ENCODE assay signal across 8 cellular contexts in genomic region chrX:26918633-26919032, GRCh38.
A peak's percentile ranks its signal among the peaks of the same experiment; 100 is the strongest.
DNase-seq lines count a peak whose midpoint lies in the region; ATAC-seq, FAIRE-seq and TF ChIP-seq lines count a peak whose summit lies in the region.
"Had no signal": no experiment of that assay in that cellular context is flagged by ENCODE, and none has a peak within 500 bp of the region (broad histone marks: within the 10 kb centered on the region; RNA-seq: fewer than 3 reads in every experiment).

No MANE protein-coding gene starts in this region.

- DNase-seq in HTR-8/SVneo (ENCODE audit: insufficient read length, low spot score), result no peak
- DNase-seq in astrocyte (ENCODE audit: low read depth), result no peak
- DNase-seq in neural crest cell (ENCODE audit: low read depth, low spot score), result no peak
- no peak for DNase-seq in NCI-H2029 (lab: John Stamatoyannopoulos, UW)

- peaks cover 17% of the 10 kb centered on the region for H3K4me1 ChIP-seq in astrocyte (ENCODE audit: insufficient read depth, low read length)
- H3K4me1 ChIP-seq: vagina had no signal

- no peaks in the 10 kb centered on the region for H3K27me3 ChIP-seq in astrocyte (ENCODE audit: insufficient read depth, low read length)
- H3K27me3 ChIP-seq: vagina had no signal

- TF ChIP-seq CTCF in astrocyte (IDR thresholded peaks at IDR 0.05; ENCODE audit: insufficient read depth, low read depth, low read length), result peak; percentile 28
- TF ChIP-seq CTCF in neural crest cell (conservative IDR thresholded peaks at IDR 0.05), result peak; percentile 42

- no peak overlapping the region for H2AFZ ChIP-seq in astrocyte (ENCODE audit: low read depth, low read length)

- no peaks in the 10 kb centered on the region for H3K9me3 ChIP-seq in astrocyte (ENCODE audit: insufficient read depth, low read depth, low read length)
- H3K9me3 ChIP-seq: vagina had no signal

- FAIRE-seq in HTR-8/SVneo (lab: Jason Lieb, UNC) (peak; percentile 74), astrocyte (lab: Jason Lieb, UNC) (peak; percentile 47)

- no peaks in the 10 kb centered on the region for H3K9me3 Mint-ChIP-seq in astrocyte (ENCODE audit: unreplicated experiment)
- peaks cover 4% of the 10 kb centered on the region for H3K9me3 Mint-ChIP-seq in neural crest cell

- H3K9ac ChIP-seq in astrocyte (ENCODE audit: low read length), result no peak overlapping the region

- H3K27me3 Mint-ChIP-seq in astrocyte (ENCODE audit: low read depth, unreplicated experiment) (no peaks in the 10 kb centered on the region), neural crest cell (ENCODE audit: low read depth) (no peaks in the 10 kb centered on the region)

- H3K27ac ChIP-seq in astrocyte (ENCODE audit: low read depth, low read length), result no peak overlapping the region
- H3K27ac ChIP-seq: vagina had no signal

- H3K4me1 Mint-ChIP-seq in astrocyte (ENCODE audit: low read depth, unreplicated experiment) (peaks cover 11% of the 10 kb centered on the region), neural crest cell (no peaks in the 10 kb centered on the region)

- H3K79me2 ChIP-seq in astrocyte (ENCODE audit: insufficient read depth, low read length), result no peaks in the 10 kb centered on the region

- ATAC-seq in GM18502 (IDR thresholded peaks at IDR 0.05; ENCODE audit: poor library complexity, unreplicated experiment) (peak; percentile 75), HG03280 (IDR thresholded peaks at IDR 0.05; ENCODE audit: unreplicated experiment) (no peak), GM21447 (IDR thresholded peaks at IDR 0.05; ENCODE audit: unreplicated experiment) (no peak)

- H4K20me1 ChIP-seq in astrocyte (ENCODE audit: insufficient read depth, low read length), result no peaks in the 10 kb centered on the region

- no peak overlapping the region for H3K4me3 Mint-ChIP-seq in astrocyte (ENCODE audit: unreplicated experiment)
- H3K4me3 Mint-ChIP-seq in neural crest cell, result no peak overlapping the region

- no peak overlapping the region for H3K27ac Mint-ChIP-seq in astrocyte (ENCODE audit: unreplicated experiment)
- H3K27ac Mint-ChIP-seq in neural crest cell (ENCODE audit: unreplicated experiment), result no peak overlapping the region

- H3K36me3 Mint-ChIP-seq in astrocyte (ENCODE audit: low read depth, unreplicated experiment) (no peaks in the 10 kb centered on the region), neural crest cell (ENCODE audit: low read depth) (no peaks in the 10 kb centered on the region)

- no peaks in the 10 kb centered on the region for H3K36me3 ChIP-seq in astrocyte (ENCODE audit: insufficient read depth, low read length)
- H3K36me3 ChIP-seq: vagina had no signal

- H3K4me3 ChIP-seq in astrocyte (ENCODE audit: insufficient read depth, low read depth, low read length), result no peak overlapping the region
- H3K4me3 ChIP-seq: vagina had no signal

- H3K4me2 ChIP-seq in astrocyte (ENCODE audit: low read length), result no peak overlapping the region
